11 cellular contexts compared by ENCODE assay signal in genomic region chr1:98761238-98761637, GRCh38.
DNase-seq lines count a peak whose midpoint lies in the region; ATAC-seq, FAIRE-seq and TF ChIP-seq lines count a peak whose summit lies in the region.
"Had no signal": no experiment of that assay in that cellular context is flagged by ENCODE, and none has a peak within 500 bp of the region (broad histone marks: within the 10 kb centered on the region; RNA-seq: fewer than 3 reads in every experiment).

No MANE protein-coding gene starts in this region.

- intact Hi-C loops in testis (cut with DNase I; ENCODE audit: low total_unique reads): no loop called here
- intact Hi-C loops in pancreas (cut with DNase I): no loop called here

- POLR2A ChIA-PET in H1 (lab: Charles Lee; ENCODE audit: partially characterized antibody): no interaction called here

- TF ChIP-seq EP300 in H1 (IDR thresholded peaks at IDR 0.05; ENCODE audit: borderline replicate concordance in 1 of 2, low read depth in 2 of 2, low read length in 2 of 2): no peak

- H2BK5ac ChIP-seq in H1 (ENCODE audit: low read depth, low read length): no peak overlapping the region

- no peak overlapping the region for H2BK120ac ChIP-seq in H1 (replicated peaks; ENCODE audit: low read depth, low read length)

- no peak overlapping the region for H3K23ac ChIP-seq in H1 (ENCODE audit: insufficient read length)

- TF ChIP-seq POLR2A in H1 (IDR thresholded peaks at IDR 0.05; ENCODE audit: control extremely low read depth in 1 of 2, low read depth in 2 of 2, low read length in 2 of 2) (no peak), testis (IDR thresholded peaks at IDR 0.05) (no peak), erythroblast (IDR thresholded peaks at IDR 0.05; ENCODE audit: low read length) (no peak)

- H3K27ac ChIP-seq in H1 (ENCODE audit: low read depth, low read length) (no peak overlapping the region), testis (no peak overlapping the region), pancreas (no peak overlapping the region)

- 78% methylated on average over 3 of the region's 3 CpGs; no CpG with 5 or more reads in 1 of the 2 experiments for WGBS in H1 (ENCODE audit: extremely low coverage in 1 of 2, insufficient coverage in 1 of 2, insufficient read length in 1 of 2, insufficient replicate concordance in 2 of 2, low coverage in 1 of 2, low lambda C conversion rate in 2 of 2, missing lambda C conversion rate in 1 of 2), 2 experiments
- 68 to 85% methylated on average over 3 of the region's 3 CpGs for WGBS in testis, 2 donors
- 83 to 91% methylated on average over 3 of the region's 3 CpGs for WGBS in pancreas, 2 donors

- no peak overlapping the region for H2BK20ac ChIP-seq in H1 (ENCODE audit: low read length)

- H3K14ac ChIP-seq in H1 (ENCODE audit: insufficient read length): no peak overlapping the region

- H3K4me1 ChIP-seq in H1 (replicated peaks in 1 of 4; ENCODE audit: control insufficient read depth in 3 of 4, insufficient read depth in 4 of 4, low read length in 3 of 4) (no peaks in the 10 kb centered on the region), testis (peaks cover 3% of the 10 kb centered on the region), pancreas (no peaks in the 10 kb centered on the region)

- H3K9me3 ChIP-seq in H1 (ENCODE audit: insufficient read depth in 2 of 2, low read depth in 1 of 2, low read length in 1 of 2) (no peaks in the 10 kb centered on the region), testis (no peaks in the 10 kb centered on the region), pancreas (no peaks in the 10 kb centered on the region)

- H3K79me1 ChIP-seq in H1 (ENCODE audit: low read depth, low read length): no peaks in the 10 kb centered on the region

- no peak overlapping the region for H2AFZ ChIP-seq in H1 (ENCODE audit: low read length)

- H3K23me2 ChIP-seq in H1 (ENCODE audit: low read depth, low read length): no peaks in the 10 kb centered on the region

- H3K4me3 ChIP-seq in H1 (ENCODE audit: extremely low read depth in 1 of 4, insufficient read depth in 2 of 4, low read depth in 3 of 4, low read length in 4 of 4): no peak overlapping the region
- H3K4me3 ChIP-seq in testis: no peak overlapping the region
- H3K4me3 ChIP-seq in pancreas: no peak overlapping the region

- H3K27me3 ChIP-seq in H1 (replicated peaks in 1 of 4; ENCODE audit: control insufficient read depth in 3 of 4, extremely low read depth in 1 of 4, insufficient read depth in 3 of 4, low read length in 3 of 4) (no peaks in the 10 kb centered on the region), testis (no peaks in the 10 kb centered on the region), pancreas (no peaks in the 10 kb centered on the region)

- no peak overlapping the region for H3K4me2 ChIP-seq in H1 (ENCODE audit: insufficient read depth in 1 of 2, low read depth in 2 of 2, low read length in 2 of 2)

- DNase-seq in NOMO-1 treated with DMSO at 0.1 percent for 48 hours (lab: John Stamatoyannopoulos, UW; ENCODE audit: unreplicated experiment): peak; percentile 1
- no peak for DNase-seq in NOMO-1 treated with dmso at 0.1 percent for 144 hours (lab: John Stamatoyannopoulos, UW; ENCODE audit: unreplicated experiment)
- DNase-seq in NCI-H82 treated with DMSO at 0.1 percent for 48 hours (lab: John Stamatoyannopoulos, UW; ENCODE audit: unreplicated experiment): peak; percentile 60
- DNase-seq in H1 (ENCODE audit: low read depth in 1 of 2, low spot score in 2 of 2): no peak
- DNase-seq in testis: peak; percentile 38
- no peak for DNase-seq in erythroblast (lab: John Stamatoyannopoulos, UW)
- no peak for DNase-seq in DMS79 treated with DMSO at 0.1 percent for 48 hours (lab: John Stamatoyannopoulos, UW)
- DNase-seq in pancreas: no peak
- DNase-seq: activated B cell treated with CpG ODN at 0.5 μM for 24 hours, NCI-H1436 treated with DMSO at 0.1 percent for 48 hours had no signal

- H3K18ac ChIP-seq in H1 (ENCODE audit: extremely low read depth, low read length): no peak overlapping the region

- TF ChIP-seq CTCF in H1 (IDR thresholded peaks at IDR 0.05; ENCODE audit: control extremely low read depth in 1 of 3, insufficient read depth in 1 of 3, low read depth in 1 of 3, low read length in 3 of 3): peak; percentile 46 to 58 (median 54)
- TF ChIP-seq CTCF in testis (IDR thresholded peaks at IDR 0.05): no peak
- no peak for TF ChIP-seq CTCF in pancreas (IDR thresholded peaks at IDR 0.05)

- H4K20me1 ChIP-seq in H1 (replicated peaks in 1 of 2; ENCODE audit: control insufficient read depth in 1 of 2, insufficient read depth in 2 of 2, low read length in 2 of 2): no peaks in the 10 kb centered on the region

- H3K36me3 ChIP-seq in H1 (ENCODE audit: control insufficient read depth in 2 of 4, insufficient read depth in 4 of 4, low read length in 3 of 4) (no peaks in the 10 kb centered on the region), testis (ENCODE audit: low read depth, missing control alignments) (no peaks in the 10 kb centered on the region), pancreas (no peaks in the 10 kb centered on the region)

- no peak overlapping the region for H4K5ac ChIP-seq in H1 (ENCODE audit: insufficient read length, low read depth, low read length)

- no peak overlapping the region for H2AK5ac ChIP-seq in H1 (ENCODE audit: low read depth, low read length)

- CTCF ChIA-PET in H1 (lab: Charles Lee; ENCODE audit: partially characterized antibody): interaction anchor here (0.7 to 2.2 kb wide), 11 partner anchors 9 to 720 kb away, joined by 3 to 21 read pairs (median 5); no protein-coding TSS in a partner anchor

- H3K4ac ChIP-seq in H1 (replicated peaks; ENCODE audit: insufficient read length, low read depth, low read length): no peak overlapping the region

- peak; percentile 61 to 75 for TF ChIP-seq RAD21 in H1 (IDR thresholded peaks at IDR 0.05 in 1 of 2, conservative IDR thresholded peaks at IDR 0.05 in 1 of 2; ENCODE audit: low read depth in 2 of 2, low read length in 2 of 2)

- H3K79me2 ChIP-seq in H1 (ENCODE audit: control insufficient read depth in 1 of 2, insufficient read depth in 2 of 2, low read length in 2 of 2): no peaks in the 10 kb centered on the region

- H4K91ac ChIP-seq in H1 (replicated peaks; ENCODE audit: insufficient read length, low read length): no peak overlapping the region

- FAIRE-seq in H1 (lab: Jason Lieb, UNC) (no peak), pancreas (lab: Jason Lieb, UNC) (no peak)

- H2BK12ac ChIP-seq in H1 (ENCODE audit: low read depth, low read length): no peak overlapping the region

- H2BK15ac ChIP-seq in H1 (ENCODE audit: low read length): no peak overlapping the region

- H3K56ac ChIP-seq in H1 (replicated peaks; ENCODE audit: insufficient read length, low read depth, low read length): no peak overlapping the region

- ATAC-seq in pancreas: no peak
- ATAC-seq: activated T-helper 17 cell treated with anti-CD3 and anti-CD28 coated beads, Interleukin-2, amount 50 U/mL, for 72 hours had no signal

- H4K8ac ChIP-seq in H1 (ENCODE audit: extremely low read depth, insufficient read depth, low read length): no peak overlapping the region

- H3K9ac ChIP-seq in H1 (replicated peaks in 1 of 4; ENCODE audit: extremely low read depth in 1 of 4, low read depth in 3 of 4, low read length in 3 of 4): no peak overlapping the region

TF ChIP-seq in H1, 55 proteins besides CTCF, POLR2A, EP300 and RAD21:
- TF ChIP-seq E2F6 (IDR thresholded peaks at IDR 0.05) (no peak), BACH1 (IDR thresholded peaks at IDR 0.05; ENCODE audit: low read length) (no peak), SP2 (IDR thresholded peaks at IDR 0.05; ENCODE audit: low read length) (no peak), HDAC6 (IDR thresholded peaks at IDR 0.05; ENCODE audit: low read depth, low read length) (no peak), SUZ12 (IDR thresholded peaks at IDR 0.05; ENCODE audit: low read length) (no peak), SP4 (IDR thresholded peaks at IDR 0.05; ENCODE audit: low read length) (no peak), BRCA1 (IDR thresholded peaks at IDR 0.05; ENCODE audit: low read depth, low read length) (no peak), SRF (IDR thresholded peaks at IDR 0.05; ENCODE audit: low read depth, low read length) (no peak), SAP30 (IDR thresholded peaks at IDR 0.05; ENCODE audit: insufficient read depth, insufficient replicate concordance, low read length) (no peak), POU5F1 (IDR thresholded peaks at IDR 0.05; ENCODE audit: low read depth, low read length) (no peak), ATF2 (IDR thresholded peaks at IDR 0.05; ENCODE audit: low read length) (no peak), EGR1 (IDR thresholded peaks at IDR 0.05; ENCODE audit: borderline replicate concordance, low read depth, low read length) (no peak), SIX5 (IDR thresholded peaks at IDR 0.05; ENCODE audit: low read depth, low read length) (no peak), TEAD4 (IDR thresholded peaks at IDR 0.05; ENCODE audit: low read depth, low read length) (no peak), RFX5 (IDR thresholded peaks at IDR 0.05; ENCODE audit: borderline replicate concordance, low read depth, low read length) (no peak), TBP (IDR thresholded peaks at IDR 0.05; ENCODE audit: low read depth, low read length) (no peak)

Comparison
In these comparisons a context has a peak if more than half of its experiments do, and no peak if none do; other contexts are left out.
1. DNase-seq: peak in NOMO-1 treated with DMSO at 0.1 percent for 48 hours (single experiment), NCI-H82 treated with DMSO at 0.1 percent for 48 hours (single experiment) and testis (single experiment); none in NOMO-1 treated with dmso at 0.1 percent for 144 hours (single experiment), H1 (0 of 2), erythroblast (0 of 2), DMS79 treated with DMSO at 0.1 percent for 48 hours (single experiment) and pancreas (0 of 6).
2. CTCF ChIP-seq: peak in H1 (3 of 3); none in testis (0 of 3) and pancreas (0 of 4).